Comparison of ENCODE assay signal across 16 cellular contexts in the genomic region with DNA sequence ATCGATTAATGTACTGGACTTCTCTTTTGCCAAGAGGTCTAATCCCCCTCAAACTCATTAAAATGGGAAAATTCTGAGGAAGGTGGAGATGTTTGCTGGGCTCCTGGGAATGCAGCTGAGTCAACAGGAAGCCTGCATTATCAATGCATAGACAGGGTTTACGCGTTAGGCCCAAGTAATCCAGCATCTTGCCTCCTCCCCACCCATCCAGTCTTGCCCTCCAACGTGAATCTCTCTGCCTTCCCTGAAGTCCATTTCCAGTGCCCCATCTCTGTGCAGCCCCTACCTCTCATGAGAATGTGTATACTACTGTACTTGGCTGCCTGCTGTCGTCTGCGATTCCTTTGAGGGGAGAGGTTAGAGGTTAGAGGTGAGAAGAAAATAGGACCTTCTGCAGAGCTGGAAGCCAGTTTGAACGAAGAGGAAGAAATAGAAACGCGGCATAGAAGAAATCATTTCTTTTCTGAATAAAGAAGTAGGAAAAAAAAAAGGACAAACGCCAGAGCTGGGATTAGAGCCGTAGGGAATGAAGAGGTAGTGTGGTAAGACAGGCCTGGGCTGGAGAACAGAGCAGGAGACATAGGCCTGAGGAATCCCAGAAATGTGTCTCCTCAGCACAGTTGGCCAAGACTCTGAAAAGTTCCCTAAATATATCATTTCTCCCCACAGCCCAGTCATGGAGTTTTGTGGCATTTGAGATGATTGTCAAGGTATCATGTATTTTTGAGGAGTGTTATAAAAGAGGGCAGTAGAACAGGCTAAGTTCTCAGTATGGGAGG.
A peak's percentile ranks its signal among the peaks of the same experiment; 100 is the strongest.
DNase-seq lines count a peak whose midpoint lies in the region; TF ChIP-seq lines count a peak whose summit lies in the region.
"Had no signal": no experiment of that assay in that cellular context is flagged by ENCODE, and none has a peak within 500 bp of the region (broad histone marks: within the 10 kb centered on the region; RNA-seq: fewer than 3 reads in every experiment).

No MANE protein-coding gene starts in this region.

- peak overlapping the region in 1 of 5 donors; percentile 48 for H3K9ac ChIP-seq in subcutaneous abdominal adipose tissue (ENCODE audit: low read length in 5 of 5)

- peaks cover 3% of the 10 kb centered on the region for H3K36me3 Mint-ChIP-seq in activated naive CD4-positive, alpha-beta T cell treated with anti-CD3 and anti-CD28 coated beads, Interleukin-2, amount 50 U/mL, for 24 hours
- H3K36me3 Mint-ChIP-seq in immature natural killer cell, result no peaks in the 10 kb centered on the region
- H3K36me3 Mint-ChIP-seq: activated naive CD8-positive, alpha-beta T cell treated with anti-CD3 and anti-CD28 coated beads, Interleukin-2, amount 10 ng/mL, durations not matched to agents 7 days and 5 days had no signal

- peaks cover 2 to 19% (median 16%) of the 10 kb centered on the region in 5 donors for H3K4me1 ChIP-seq in subcutaneous abdominal adipose tissue (ENCODE audit: control insufficient read depth in 5 of 5, insufficient read depth in 5 of 5, low read length in 5 of 5)

- no peaks in the 10 kb centered on the region for H3K27me3 Mint-ChIP-seq in activated naive CD4-positive, alpha-beta T cell treated with anti-CD3 and anti-CD28 coated beads, Interleukin-2, amount 50 U/mL, for 24 hours
- H3K27me3 Mint-ChIP-seq in immature natural killer cell (ENCODE audit: low read depth in 3 of 3), result peaks cover 0 to 5% (median 2%) of the 10 kb centered on the region in 3 donors

- DNase-seq in activated naive CD4-positive, alpha-beta T cell treated with Interleukin-2 at 50 U/mL for 16 hours, result no peak
- DNase-seq in cardiac fibroblast (ENCODE audit: low read depth in 2 of 2) (peak; percentile 37 to 46), iPS-NIHi7 (ENCODE audit: extremely low spot score) (peak; percentile 55), amygdala (lab: John Stamatoyannopoulos, UW) (no peak), immature natural killer cell (no peak)
- no peak for DNase-seq in activated effector memory CD4-positive, alpha-beta T cell treated with anti-CD3 and anti-CD28 coated beads, Interleukin-2, amount 50 U/mL, for 16 hours
- DNase-seq: activated B cell treated with CpG ODN at 0.5 μM for 24 hours; activated CD8-positive, alpha-beta memory T cell treated with anti-CD3 and anti-CD28 coated beads, Interleukin-2, amount 50 U/mL, for 48 hours; activated naive CD8-positive, alpha-beta T cell treated with anti-CD3 and anti-CD28 coated beads, Interleukin-2, amount 10 ng/mL, durations not matched to agents 7 days and 5 days; glutamatergic neuron; left ventricle myocardium superior; NCI-H2171 treated with DMSO at 0.1 percent for 48 hours; occipital lobe had no signal

- H3K4me3 ChIP-seq in cardiac fibroblast (replicated peaks in 1 of 2; ENCODE audit: low read depth in 2 of 2, low read length in 2 of 2), result no peak overlapping the region
- H3K4me3 ChIP-seq in subcutaneous abdominal adipose tissue (ENCODE audit: low read depth in 1 of 5, low read length in 5 of 5), result no peak overlapping the region
- H3K4me3 ChIP-seq: A549 had no signal

- peak overlapping the region; percentile 8 for H3K27ac Mint-ChIP-seq in activated naive CD4-positive, alpha-beta T cell treated with anti-CD3 and anti-CD28 coated beads, Interleukin-2, amount 50 U/mL, for 24 hours
- H3K27ac Mint-ChIP-seq in immature natural killer cell, result no peak overlapping the region
- H3K27ac Mint-ChIP-seq: activated B cell treated with CpG ODN at 0.5 μM for 24 hours; activated naive CD8-positive, alpha-beta T cell treated with anti-CD3 and anti-CD28 coated beads, Interleukin-2, amount 10 ng/mL, durations not matched to agents 7 days and 5 days had no signal

- H3K4me1 Mint-ChIP-seq in activated naive CD4-positive, alpha-beta T cell treated with anti-CD3 and anti-CD28 coated beads, Interleukin-2, amount 50 U/mL, for 24 hours, result peaks cover 36% of the 10 kb centered on the region
- H3K4me1 Mint-ChIP-seq in immature natural killer cell, result peaks cover 0 to 5% of the 10 kb centered on the region in 2 donors

- no peak overlapping the region for H3K4me3 Mint-ChIP-seq in activated naive CD4-positive, alpha-beta T cell treated with anti-CD3 and anti-CD28 coated beads, Interleukin-2, amount 50 U/mL, for 24 hours
- H3K4me3 Mint-ChIP-seq in immature natural killer cell, result no peak overlapping the region
- H3K4me3 Mint-ChIP-seq: activated B cell treated with CpG ODN at 0.5 μM for 24 hours; activated naive CD8-positive, alpha-beta T cell treated with anti-CD3 and anti-CD28 coated beads, Interleukin-2, amount 10 ng/mL, durations not matched to agents 7 days and 5 days had no signal

- no peak for TF ChIP-seq CTCF in cardiac fibroblast (IDR thresholded peaks at IDR 0.05; ENCODE audit: low read depth, low read length)

- no peaks in the 10 kb centered on the region for H3K27me3 ChIP-seq in subcutaneous abdominal adipose tissue (ENCODE audit: control insufficient read depth in 5 of 5, insufficient read depth in 4 of 5, low read length in 5 of 5)

- no peaks in the 10 kb centered on the region for H3K9me3 ChIP-seq in subcutaneous abdominal adipose tissue (ENCODE audit: control insufficient read depth in 5 of 5, low read length in 5 of 5)
- H3K9me3 ChIP-seq: A549 had no signal

- H3K36me3 ChIP-seq in subcutaneous abdominal adipose tissue (ENCODE audit: control insufficient read depth in 5 of 5, insufficient read depth in 5 of 5, low read length in 5 of 5), result peaks cover 15 to 44% (median 30%) of the 10 kb centered on the region in 5 donors

- no peaks in the 10 kb centered on the region for H3K9me3 Mint-ChIP-seq in activated naive CD4-positive, alpha-beta T cell treated with anti-CD3 and anti-CD28 coated beads, Interleukin-2, amount 50 U/mL, for 24 hours
- H3K9me3 Mint-ChIP-seq in immature natural killer cell, result no peaks in the 10 kb centered on the region
- H3K9me3 Mint-ChIP-seq: activated B cell treated with CpG ODN at 0.5 μM for 24 hours; activated naive CD8-positive, alpha-beta T cell treated with anti-CD3 and anti-CD28 coated beads, Interleukin-2, amount 10 ng/mL, durations not matched to agents 7 days and 5 days had no signal

- H3K27ac ChIP-seq in subcutaneous abdominal adipose tissue (ENCODE audit: low read depth, low read length), result peak overlapping the region; percentile 69
- H3K27ac ChIP-seq: A549 had no signal

Comparison
In these comparisons a context has a peak if more than half of its experiments do, and no peak if none do; other contexts are left out.
1. DNase-seq: peak in cardiac fibroblast (2 of 2) and iPS-NIHi7 (single experiment); none in activated naive CD4-positive, alpha-beta T cell treated with Interleukin-2 at 50 U/mL for 16 hours (single experiment), amygdala (0 of 56), activated effector memory CD4-positive, alpha-beta T cell treated with anti-CD3 and anti-CD28 coated beads, Interleukin-2, amount 50 U/mL, for 16 hours (single experiment) and immature natural killer cell (0 of 3).